Comparison of ENCODE assay signal across 1 cellular context in the genomic region with DNA sequence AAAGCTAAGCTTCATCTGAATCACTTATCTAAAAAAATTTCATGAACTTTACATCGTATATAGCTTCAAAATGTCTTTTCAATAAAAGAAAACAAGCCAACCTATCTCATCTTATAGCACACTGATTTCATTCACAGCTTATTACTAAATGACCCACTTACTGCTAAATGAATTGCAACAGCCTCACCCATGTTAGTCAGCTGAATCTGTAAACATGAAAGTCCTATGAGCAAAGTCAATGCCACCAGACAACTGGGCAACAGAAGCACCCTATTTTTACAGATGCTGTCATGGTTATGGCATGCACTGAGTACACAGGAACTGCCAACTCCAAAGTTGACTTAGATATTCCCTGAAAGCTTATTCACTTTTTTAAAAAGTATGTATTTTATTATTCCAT.
A peak's percentile ranks its signal among the peaks of the same experiment; 100 is the strongest.
TF ChIP-seq lines count a peak whose summit lies in the region.

No MANE protein-coding gene starts in this region.

TF ChIP-seq in HepG2, 621 proteins besides CTCF, POLR2A, EP300 and RAD21 (continued from another document and continues in another):
- TF ChIP-seq, protein P1, sequence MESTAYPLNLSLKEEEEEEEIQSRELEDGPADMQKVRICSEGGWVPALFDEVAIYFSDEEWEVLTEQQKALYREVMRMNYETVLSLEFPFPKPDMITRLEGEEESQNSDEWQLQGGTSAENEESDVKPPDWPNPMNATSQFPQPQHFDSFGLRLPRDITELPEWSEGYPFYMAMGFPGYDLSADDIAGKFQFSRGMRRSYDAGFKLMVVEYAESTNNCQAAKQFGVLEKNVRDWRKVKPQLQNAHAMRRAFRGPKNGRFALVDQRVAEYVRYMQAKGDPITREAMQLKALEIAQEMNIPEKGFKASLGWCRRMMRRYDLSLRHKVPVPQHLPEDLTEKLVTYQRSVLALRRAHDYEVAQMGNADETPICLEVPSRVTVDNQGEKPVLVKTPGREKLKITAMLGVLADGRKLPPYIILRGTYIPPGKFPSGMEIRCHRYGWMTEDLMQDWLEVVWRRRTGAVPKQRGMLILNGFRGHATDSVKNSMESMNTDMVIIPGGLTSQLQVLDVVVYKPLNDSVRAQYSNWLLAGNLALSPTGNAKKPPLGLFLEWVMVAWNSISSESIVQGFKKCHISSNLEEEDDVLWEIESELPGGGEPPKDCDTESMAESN (CRISPR knock-in tag; conservative IDR thresholded peaks at IDR 0.05): no peak
- TF ChIP-seq PAF1 (CRISPR knock-in tag; IDR thresholded peaks at IDR 0.05) (no peak), ZNF768 (CRISPR knock-in tag; IDR thresholded peaks at IDR 0.05) (no peak), KDM1A (CRISPR knock-in tag; IDR thresholded peaks at IDR 0.05) (peak; percentile 31; the same call in 1 of the 2 replicates), ZNF143 (CRISPR knock-in tag; IDR thresholded peaks at IDR 0.05) (no peak), CHD4 (IDR thresholded peaks at IDR 0.05; ENCODE audit: borderline replicate concordance, low read length) (peak; percentile 83; the same call in 1 of the 2 replicates), ZNF83 (CRISPR knock-in tag; IDR thresholded peaks at IDR 0.05; ENCODE audit: borderline replicate concordance) (no peak), ADNP (CRISPR knock-in tag; IDR thresholded peaks at IDR 0.05) (no peak), RAD51 (IDR thresholded peaks at IDR 0.05; ENCODE audit: borderline replicate concordance) (0 out of 2 replicates have a peak, but pooled peaks have one; percentile 15), ELF1 (CRISPR knock-in tag; IDR thresholded peaks at IDR 0.05) (peak; percentile 68), ZNF841 (CRISPR knock-in tag; IDR thresholded peaks at IDR 0.05; ENCODE audit: borderline replicate concordance) (no peak), GTF3A (CRISPR knock-in tag; conservative IDR thresholded peaks at IDR 0.05) (no peak), ZNF12 (CRISPR knock-in tag; IDR thresholded peaks at IDR 0.05) (peak; percentile 61; the same call in 1 of the 2 replicates), ZNF253 (CRISPR knock-in tag; IDR thresholded peaks at IDR 0.05; ENCODE audit: borderline replicate concordance) (no peak), RFX5 (IDR thresholded peaks at IDR 0.05; ENCODE audit: low read depth, low read length) (no peak), ESRRA (CRISPR knock-in tag; IDR thresholded peaks at IDR 0.05; ENCODE audit: low read depth) (no peak)
- TF ChIP-seq, protein P2, sequence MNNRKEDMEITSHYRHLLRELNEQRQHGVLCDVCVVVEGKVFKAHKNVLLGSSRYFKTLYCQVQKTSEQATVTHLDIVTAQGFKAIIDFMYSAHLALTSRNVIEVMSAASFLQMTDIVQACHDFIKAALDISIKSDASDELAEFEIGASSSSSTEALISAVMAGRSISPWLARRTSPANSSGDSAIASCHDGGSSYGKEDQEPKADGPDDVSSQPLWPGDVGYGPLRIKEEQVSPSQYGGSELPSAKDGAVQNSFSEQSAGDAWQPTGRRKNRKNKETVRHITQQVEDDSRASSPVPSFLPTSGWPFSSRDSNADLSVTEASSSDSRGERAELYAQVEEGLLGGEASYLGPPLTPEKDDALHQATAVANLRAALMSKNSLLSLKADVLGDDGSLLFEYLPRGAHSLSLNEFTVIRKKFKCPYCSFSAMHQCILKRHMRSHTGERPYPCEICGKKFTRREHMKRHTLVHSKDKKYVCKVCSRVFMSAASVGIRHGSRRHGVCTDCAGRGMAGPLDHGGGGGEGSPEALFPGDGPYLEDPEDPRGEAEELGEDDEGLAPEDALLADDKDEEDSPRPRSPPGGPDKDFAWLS (CRISPR knock-in tag; IDR thresholded peaks at IDR 0.05; ENCODE audit: borderline replicate concordance): no peak
- TF ChIP-seq, protein P3, sequence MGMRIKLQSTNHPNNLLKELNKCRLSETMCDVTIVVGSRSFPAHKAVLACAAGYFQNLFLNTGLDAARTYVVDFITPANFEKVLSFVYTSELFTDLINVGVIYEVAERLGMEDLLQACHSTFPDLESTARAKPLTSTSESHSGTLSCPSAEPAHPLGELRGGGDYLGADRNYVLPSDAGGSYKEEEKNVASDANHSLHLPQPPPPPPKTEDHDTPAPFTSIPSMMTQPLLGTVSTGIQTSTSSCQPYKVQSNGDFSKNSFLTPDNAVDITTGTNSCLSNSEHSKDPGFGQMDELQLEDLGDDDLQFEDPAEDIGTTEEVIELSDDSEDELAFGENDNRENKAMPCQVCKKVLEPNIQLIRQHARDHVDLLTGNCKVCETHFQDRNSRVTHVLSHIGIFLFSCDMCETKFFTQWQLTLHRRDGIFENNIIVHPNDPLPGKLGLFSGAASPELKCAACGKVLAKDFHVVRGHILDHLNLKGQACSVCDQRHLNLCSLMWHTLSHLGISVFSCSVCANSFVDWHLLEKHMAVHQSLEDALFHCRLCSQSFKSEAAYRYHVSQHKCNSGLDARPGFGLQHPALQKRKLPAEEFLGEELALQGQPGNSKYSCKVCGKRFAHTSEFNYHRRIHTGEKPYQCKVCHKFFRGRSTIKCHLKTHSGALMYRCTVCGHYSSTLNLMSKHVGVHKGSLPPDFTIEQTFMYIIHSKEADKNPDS (CRISPR knock-in tag; IDR thresholded peaks at IDR 0.05): no peak
- TF ChIP-seq, protein P4, sequence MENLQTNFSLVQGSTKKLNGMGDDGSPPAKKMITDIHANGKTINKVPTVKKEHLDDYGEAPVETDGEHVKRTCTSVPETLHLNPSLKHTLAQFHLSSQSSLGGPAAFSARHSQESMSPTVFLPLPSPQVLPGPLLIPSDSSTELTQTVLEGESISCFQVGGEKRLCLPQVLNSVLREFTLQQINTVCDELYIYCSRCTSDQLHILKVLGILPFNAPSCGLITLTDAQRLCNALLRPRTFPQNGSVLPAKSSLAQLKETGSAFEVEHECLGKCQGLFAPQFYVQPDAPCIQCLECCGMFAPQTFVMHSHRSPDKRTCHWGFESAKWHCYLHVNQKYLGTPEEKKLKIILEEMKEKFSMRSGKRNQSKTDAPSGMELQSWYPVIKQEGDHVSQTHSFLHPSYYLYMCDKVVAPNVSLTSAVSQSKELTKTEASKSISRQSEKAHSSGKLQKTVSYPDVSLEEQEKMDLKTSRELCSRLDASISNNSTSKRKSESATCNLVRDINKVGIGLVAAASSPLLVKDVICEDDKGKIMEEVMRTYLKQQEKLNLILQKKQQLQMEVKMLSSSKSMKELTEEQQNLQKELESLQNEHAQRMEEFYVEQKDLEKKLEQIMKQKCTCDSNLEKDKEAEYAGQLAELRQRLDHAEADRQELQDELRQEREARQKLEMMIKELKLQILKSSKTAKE (CRISPR knock-in tag; IDR thresholded peaks at IDR 0.05; ENCODE audit: borderline replicate concordance): peak; percentile 97
- TF ChIP-seq, protein P5, sequence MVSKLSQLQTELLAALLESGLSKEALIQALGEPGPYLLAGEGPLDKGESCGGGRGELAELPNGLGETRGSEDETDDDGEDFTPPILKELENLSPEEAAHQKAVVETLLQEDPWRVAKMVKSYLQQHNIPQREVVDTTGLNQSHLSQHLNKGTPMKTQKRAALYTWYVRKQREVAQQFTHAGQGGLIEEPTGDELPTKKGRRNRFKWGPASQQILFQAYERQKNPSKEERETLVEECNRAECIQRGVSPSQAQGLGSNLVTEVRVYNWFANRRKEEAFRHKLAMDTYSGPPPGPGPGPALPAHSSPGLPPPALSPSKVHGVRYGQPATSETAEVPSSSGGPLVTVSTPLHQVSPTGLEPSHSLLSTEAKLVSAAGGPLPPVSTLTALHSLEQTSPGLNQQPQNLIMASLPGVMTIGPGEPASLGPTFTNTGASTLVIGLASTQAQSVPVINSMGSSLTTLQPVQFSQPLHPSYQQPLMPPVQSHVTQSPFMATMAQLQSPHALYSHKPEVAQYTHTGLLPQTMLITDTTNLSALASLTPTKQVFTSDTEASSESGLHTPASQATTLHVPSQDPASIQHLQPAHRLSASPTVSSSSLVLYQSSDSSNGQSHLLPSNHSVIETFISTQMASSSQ (IDR thresholded peaks at IDR 0.05; ENCODE audit: low read depth): peak; percentile 61; the same call in 1 of the 2 replicates
- TF ChIP-seq, protein P5 (CRISPR knock-in tag; IDR thresholded peaks at IDR 0.05; ENCODE audit: borderline replicate concordance): peak; percentile 40; the same call in 1 of the 2 replicates
- TF ChIP-seq, protein P6, sequence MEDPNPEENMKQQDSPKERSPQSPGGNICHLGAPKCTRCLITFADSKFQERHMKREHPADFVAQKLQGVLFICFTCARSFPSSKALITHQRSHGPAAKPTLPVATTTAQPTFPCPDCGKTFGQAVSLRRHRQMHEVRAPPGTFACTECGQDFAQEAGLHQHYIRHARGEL (CRISPR knock-in tag; IDR thresholded peaks at IDR 0.05): no peak
- TF ChIP-seq, protein P7, sequence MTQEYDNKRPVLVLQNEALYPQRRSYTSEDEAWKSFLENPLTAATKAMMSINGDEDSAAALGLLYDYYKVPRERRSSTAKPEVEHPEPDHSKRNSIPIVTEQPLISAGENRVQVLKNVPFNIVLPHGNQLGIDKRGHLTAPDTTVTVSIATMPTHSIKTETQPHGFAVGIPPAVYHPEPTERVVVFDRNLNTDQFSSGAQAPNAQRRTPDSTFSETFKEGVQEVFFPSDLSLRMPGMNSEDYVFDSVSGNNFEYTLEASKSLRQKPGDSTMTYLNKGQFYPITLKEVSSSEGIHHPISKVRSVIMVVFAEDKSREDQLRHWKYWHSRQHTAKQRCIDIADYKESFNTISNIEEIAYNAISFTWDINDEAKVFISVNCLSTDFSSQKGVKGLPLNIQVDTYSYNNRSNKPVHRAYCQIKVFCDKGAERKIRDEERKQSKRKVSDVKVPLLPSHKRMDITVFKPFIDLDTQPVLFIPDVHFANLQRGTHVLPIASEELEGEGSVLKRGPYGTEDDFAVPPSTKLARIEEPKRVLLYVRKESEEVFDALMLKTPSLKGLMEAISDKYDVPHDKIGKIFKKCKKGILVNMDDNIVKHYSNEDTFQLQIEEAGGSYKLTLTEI (CRISPR knock-in tag; conservative IDR thresholded peaks at IDR 0.05): no peak
- TF ChIP-seq, protein P8, sequence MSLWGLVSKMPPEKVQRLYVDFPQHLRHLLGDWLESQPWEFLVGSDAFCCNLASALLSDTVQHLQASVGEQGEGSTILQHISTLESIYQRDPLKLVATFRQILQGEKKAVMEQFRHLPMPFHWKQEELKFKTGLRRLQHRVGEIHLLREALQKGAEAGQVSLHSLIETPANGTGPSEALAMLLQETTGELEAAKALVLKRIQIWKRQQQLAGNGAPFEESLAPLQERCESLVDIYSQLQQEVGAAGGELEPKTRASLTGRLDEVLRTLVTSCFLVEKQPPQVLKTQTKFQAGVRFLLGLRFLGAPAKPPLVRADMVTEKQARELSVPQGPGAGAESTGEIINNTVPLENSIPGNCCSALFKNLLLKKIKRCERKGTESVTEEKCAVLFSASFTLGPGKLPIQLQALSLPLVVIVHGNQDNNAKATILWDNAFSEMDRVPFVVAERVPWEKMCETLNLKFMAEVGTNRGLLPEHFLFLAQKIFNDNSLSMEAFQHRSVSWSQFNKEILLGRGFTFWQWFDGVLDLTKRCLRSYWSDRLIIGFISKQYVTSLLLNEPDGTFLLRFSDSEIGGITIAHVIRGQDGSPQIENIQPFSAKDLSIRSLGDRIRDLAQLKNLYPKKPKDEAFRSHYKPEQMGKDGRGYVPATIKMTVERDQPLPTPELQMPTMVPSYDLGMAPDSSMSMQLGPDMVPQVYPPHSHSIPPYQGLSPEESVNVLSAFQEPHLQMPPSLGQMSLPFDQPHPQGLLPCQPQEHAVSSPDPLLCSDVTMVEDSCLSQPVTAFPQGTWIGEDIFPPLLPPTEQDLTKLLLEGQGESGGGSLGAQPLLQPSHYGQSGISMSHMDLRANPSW (CRISPR knock-in tag; IDR thresholded peaks at IDR 0.05; ENCODE audit: borderline replicate concordance): no peak
- TF ChIP-seq, protein P9, sequence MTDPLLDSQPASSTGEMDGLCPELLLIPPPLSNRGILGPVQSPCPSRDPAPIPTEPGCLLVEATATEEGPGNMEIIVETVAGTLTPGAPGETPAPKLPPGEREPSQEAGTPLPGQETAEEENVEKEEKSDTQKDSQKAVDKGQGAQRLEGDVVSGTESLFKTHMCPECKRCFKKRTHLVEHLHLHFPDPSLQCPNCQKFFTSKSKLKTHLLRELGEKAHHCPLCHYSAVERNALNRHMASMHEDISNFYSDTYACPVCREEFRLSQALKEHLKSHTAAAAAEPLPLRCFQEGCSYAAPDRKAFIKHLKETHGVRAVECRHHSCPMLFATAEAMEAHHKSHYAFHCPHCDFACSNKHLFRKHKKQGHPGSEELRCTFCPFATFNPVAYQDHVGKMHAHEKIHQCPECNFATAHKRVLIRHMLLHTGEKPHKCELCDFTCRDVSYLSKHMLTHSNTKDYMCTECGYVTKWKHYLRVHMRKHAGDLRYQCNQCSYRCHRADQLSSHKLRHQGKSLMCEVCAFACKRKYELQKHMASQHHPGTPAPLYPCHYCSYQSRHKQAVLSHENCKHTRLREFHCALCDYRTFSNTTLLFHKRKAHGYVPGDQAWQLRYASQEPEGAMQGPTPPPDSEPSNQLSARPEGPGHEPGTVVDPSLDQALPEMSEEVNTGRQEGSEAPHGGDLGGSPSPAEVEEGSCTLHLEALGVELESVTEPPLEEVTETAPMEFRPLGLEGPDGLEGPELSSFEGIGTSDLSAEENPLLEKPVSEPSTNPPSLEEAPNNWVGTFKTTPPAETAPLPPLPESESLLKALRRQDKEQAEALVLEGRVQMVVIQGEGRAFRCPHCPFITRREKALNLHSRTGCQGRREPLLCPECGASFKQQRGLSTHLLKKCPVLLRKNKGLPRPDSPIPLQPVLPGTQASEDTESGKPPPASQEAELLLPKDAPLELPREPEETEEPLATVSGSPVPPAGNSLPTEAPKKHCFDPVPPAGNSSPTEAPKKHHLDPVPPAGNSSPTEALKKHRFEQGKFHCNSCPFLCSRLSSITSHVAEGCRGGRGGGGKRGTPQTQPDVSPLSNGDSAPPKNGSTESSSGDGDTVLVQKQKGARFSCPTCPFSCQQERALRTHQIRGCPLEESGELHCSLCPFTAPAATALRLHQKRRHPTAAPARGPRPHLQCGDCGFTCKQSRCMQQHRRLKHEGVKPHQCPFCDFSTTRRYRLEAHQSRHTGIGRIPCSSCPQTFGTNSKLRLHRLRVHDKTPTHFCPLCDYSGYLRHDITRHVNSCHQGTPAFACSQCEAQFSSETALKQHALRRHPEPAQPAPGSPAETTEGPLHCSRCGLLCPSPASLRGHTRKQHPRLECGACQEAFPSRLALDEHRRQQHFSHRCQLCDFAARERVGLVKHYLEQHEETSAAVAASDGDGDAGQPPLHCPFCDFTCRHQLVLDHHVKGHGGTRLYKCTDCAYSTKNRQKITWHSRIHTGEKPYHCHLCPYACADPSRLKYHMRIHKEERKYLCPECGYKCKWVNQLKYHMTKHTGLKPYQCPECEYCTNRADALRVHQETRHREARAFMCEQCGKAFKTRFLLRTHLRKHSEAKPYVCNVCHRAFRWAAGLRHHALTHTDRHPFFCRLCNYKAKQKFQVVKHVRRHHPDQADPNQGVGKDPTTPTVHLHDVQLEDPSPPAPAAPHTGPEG (CRISPR knock-in tag; IDR thresholded peaks at IDR 0.05): no peak
- TF ChIP-seq, protein P10, sequence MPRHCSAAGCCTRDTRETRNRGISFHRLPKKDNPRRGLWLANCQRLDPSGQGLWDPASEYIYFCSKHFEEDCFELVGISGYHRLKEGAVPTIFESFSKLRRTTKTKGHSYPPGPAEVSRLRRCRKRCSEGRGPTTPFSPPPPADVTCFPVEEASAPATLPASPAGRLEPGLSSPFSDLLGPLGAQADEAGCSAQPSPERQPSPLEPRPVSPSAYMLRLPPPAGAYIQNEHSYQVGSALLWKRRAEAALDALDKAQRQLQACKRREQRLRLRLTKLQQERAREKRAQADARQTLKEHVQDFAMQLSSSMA (CRISPR knock-in tag; IDR thresholded peaks at IDR 0.05): no peak
